ENCODE assay signal across 7 cellular contexts in the genomic region with DNA sequence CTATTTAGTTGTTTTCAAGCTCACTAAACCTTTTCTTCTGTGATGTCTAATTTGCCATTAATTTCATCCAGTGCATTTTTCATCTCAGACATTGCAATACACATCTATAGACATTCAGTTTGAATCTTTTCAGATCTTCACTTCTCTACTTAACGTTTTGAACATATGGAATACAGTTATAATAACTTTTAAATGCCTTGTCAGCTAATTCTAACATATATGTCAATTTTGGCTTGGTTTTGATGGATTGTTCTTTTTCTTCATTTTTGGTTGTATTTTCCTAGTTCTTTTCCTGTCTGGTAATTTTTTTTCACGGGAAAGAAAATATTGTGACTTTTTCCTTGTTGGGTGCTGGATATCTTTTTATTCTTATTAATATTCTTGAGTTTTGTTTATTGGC.
"Had no signal": no experiment of that assay in that cellular context is flagged by ENCODE, and none has a peak within 500 bp of the region (broad histone marks: within the 10 kb centered on the region; RNA-seq: fewer than 3 reads in every experiment).

No MANE protein-coding gene starts in this region.

- H3K27ac ChIP-seq: HL-60 had no signal

- DNase-seq: H7, HFFc6, KG1 had no signal

- H3K36me3 ChIP-seq: HAP-1 had no signal

- H3K9me3 ChIP-seq: HAP-1 had no signal

- H2AFZ ChIP-seq: GM23338 had no signal

- H3K4me1 ChIP-seq: HAP-1 had no signal

- H3K4me3 ChIP-seq: GM23338, HAP-1 had no signal

- ATAC-seq: GM23338, HCT116 had no signal

- H3K4me2 ChIP-seq: GM23338 had no signal
